ENCODE assay signal across 20 cellular contexts in the genomic region with DNA sequence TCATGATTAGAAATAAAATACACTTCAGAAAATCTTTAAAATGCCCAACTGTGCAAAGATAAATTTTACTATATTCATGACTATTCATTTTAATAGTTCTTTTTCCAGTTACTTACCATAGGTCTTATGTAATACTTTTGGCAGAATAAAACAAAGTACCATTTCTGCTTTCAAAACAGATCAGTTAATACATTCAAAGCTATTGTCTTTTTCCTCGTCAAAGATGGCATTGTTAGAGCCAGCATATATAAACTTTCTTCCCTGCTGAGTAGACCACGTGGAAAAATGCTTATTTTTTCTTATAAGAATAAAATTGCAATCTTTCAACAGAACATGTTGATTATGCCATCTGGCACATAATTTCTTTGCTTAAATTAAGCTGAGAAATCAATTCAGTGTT. TPM values are rescaled to one million over a fixed set of nuclear protein-coding genes. Genes with fewer than 3 reads are reported as not detected.
DNase-seq lines count a peak whose midpoint lies in the region; ATAC-seq and TF ChIP-seq lines count a peak whose summit lies in the region.
"Had no signal": no experiment of that assay in that cellular context is flagged by ENCODE, and none has a peak within 500 bp of the region (broad histone marks: within the 10 kb centered on the region; RNA-seq: fewer than 3 reads in every experiment).

No MANE protein-coding gene starts in this region.

- H3K36me3 ChIP-seq in heart right ventricle = no peaks in the 10 kb centered on the region
- H3K36me3 ChIP-seq: BE2C; BLaER1 treated with 17β-estradiol and CSF1 and Interleukin-3, amounts not matched to agents 10 nM and 100 nM had no signal

- no peak for TF ChIP-seq CTCF in heart right ventricle (IDR thresholded peaks at IDR 0.05)

- no peak overlapping the region for H3K27ac ChIP-seq in heart right ventricle
- H3K27ac ChIP-seq: A549; BLaER1 treated with 17β-estradiol and CSF1 and Interleukin-3, amounts not matched to agents 10 nM and 100 nM; GM23248 had no signal

- no peaks in the 10 kb centered on the region for H3K4me1 ChIP-seq in heart right ventricle
- H3K4me1 ChIP-seq: A549, BE2C had no signal

- H3K9me3 ChIP-seq in heart right ventricle = no peaks in the 10 kb centered on the region
- H3K9me3 ChIP-seq: A549; BE2C; BLaER1 treated with 17β-estradiol and CSF1 and Interleukin-3, amounts not matched to agents 10 nM and 100 nM had no signal

- WGBS in heart right ventricle, 2 donors = 67 to 73% methylated on average over 2 of the region's 2 CpGs

- H3K4me3 ChIP-seq in heart right ventricle = no peak overlapping the region
- H3K4me3 ChIP-seq: A549; BLaER1 treated with 17β-estradiol and CSF1 and Interleukin-3, amounts not matched to agents 10 nM and 100 nM; GM23248 had no signal

- intact Hi-C loops in heart right ventricle (cut with DNase I) = loop anchor here in 6 of 10 donors (10.0 kb wide), 4 partner anchors 133 to 987 kb away; a partner anchor contains a TSS

- ATAC-seq in heart right ventricle (no peak), GM19397 (IDR thresholded peaks at IDR 0.05; ENCODE audit: unreplicated experiment) (no peak)
- ATAC-seq: A549 had no signal

- DNase-seq in NOMO-1 treated with DMSO at 0.1 percent for 48 hours (lab: John Stamatoyannopoulos, UW; ENCODE audit: unreplicated experiment) (peak; percentile 0), NOMO-1 (lab: John Stamatoyannopoulos, UW; ENCODE audit: unreplicated experiment in 2 of 2) (no peak), medulla oblongata (ENCODE audit: extremely low spot score) (peak; percentile 62), putamen (ENCODE audit: low spot score) (peak; percentile 9), heart right ventricle (no peak), NCI-H1105 treated with DMSO at 0.1 percent for 48 hours (lab: John Stamatoyannopoulos, UW) (no peak)
- DNase-seq: 8988T; ACHN; AML-193; BE2C; CD4-positive, alpha-beta T cell; CD8-positive, alpha-beta memory T cell; DMS153; DND-41; GM23248; H7; HCEC 1CT had no signal

- H3K27me3 ChIP-seq in heart right ventricle = peaks cover 0 to 24% (median 17%) of the 10 kb centered on the region in 7 donors
- H3K27me3 ChIP-seq: BLaER1 treated with 17β-estradiol and CSF1 and Interleukin-3, amounts not matched to agents 10 nM and 100 nM had no signal

RNA-seq across cellular contexts. Expression of a gene that starts 34.9 kb away (rescaled TPM):
- total RNA-seq in heart right ventricle = 10 to 100 TPM; 10.2 to 18.4 (median 14.3) TPM
- polyA plus RNA-seq in heart right ventricle = 1 to 10 TPM; 4.0 to 7.5 TPM

Comparison
In these comparisons a context has a peak if more than half of its experiments do, and no peak if none do; other contexts are left out.
1. DNase-seq: peak in NOMO-1 treated with DMSO at 0.1 percent for 48 hours (single experiment), medulla oblongata (single experiment) and putamen (single experiment); none in NOMO-1 (0 of 2), heart right ventricle (0 of 2) and NCI-H1105 treated with DMSO at 0.1 percent for 48 hours (single experiment).